10 cellular contexts compared by ENCODE assay signal in genomic region chr10:102657984-102658724, GRCh38. TPM values are rescaled to one million over a fixed set of nuclear protein-coding genes. Genes with fewer than 3 reads are reported as not detected.
DNase-seq lines count a peak whose midpoint lies in the region; ATAC-seq and TF ChIP-seq lines count a peak whose summit lies in the region.
"Had no signal": no experiment of that assay in that cellular context is flagged by ENCODE, and none has a peak within 500 bp of the region (broad histone marks: within the 10 kb centered on the region; RNA-seq: fewer than 3 reads in every experiment).

No MANE protein-coding gene starts in this region.

- H3K4me1 ChIP-seq in foreskin keratinocyte, result no peaks in the 10 kb centered on the region

- DNase-seq in T-helper 1 cell (no peak), immature natural killer cell (no peak), foreskin keratinocyte (no peak)
- no peak for DNase-seq in activated T-helper 1 cell treated with anti-CD3 and anti-CD28 coated beads, Interleukin-12 subunit alpha, Interleukin-12 subunit beta, Interleukin-2, Interleukin-4 antibody, amounts not matched to agents 30 ng/mL and 10 ng/mL and 1 ng/mL, durations not matched to agents 14 hours and 24 hours and 36 hours (ENCODE audit: low spot score)
- DNase-seq in stimulated activated effector memory CD8-positive, alpha-beta T cell treated with anti-CD3 and anti-CD28 coated beads, Interleukin-12 subunit alpha, Interleukin-12 subunit beta, amount 100 ng/mL, for 72 hours (ENCODE audit: low spot score in 2 of 2), result no peak

- H3K27ac ChIP-seq in foreskin keratinocyte, result no peak overlapping the region
- H3K27ac ChIP-seq: hepatocyte had no signal

- H3K27me3 Mint-ChIP-seq in T-helper 1 cell treated with Interleukin-12 subunit alpha and Interleukin-12 subunit beta and Interleukin-4 antibody, amounts not matched to agents 30 μg/mL and 1 μg/mL, for 36 hours (ENCODE audit: low read depth), result no peaks in the 10 kb centered on the region
- H3K27me3 Mint-ChIP-seq in activated T-helper 1 cell treated with anti-CD3 and anti-CD28 coated beads, Interleukin-12 subunit alpha, Interleukin-12 subunit beta, Interleukin-2, Interleukin-4 antibody, amounts not matched to agents 30 ng/mL and 10 ng/mL and 1 ng/mL, durations not matched to agents 14 hours and 24 hours and 36 hours (ENCODE audit: insufficient read depth), result no peaks in the 10 kb centered on the region
- peaks cover 6 to 9% (median 6%) of the 10 kb centered on the region in 3 donors for H3K27me3 Mint-ChIP-seq in immature natural killer cell (ENCODE audit: low read depth in 3 of 3)
- H3K27me3 Mint-ChIP-seq: type B pancreatic cell had no signal

- no peaks in the 10 kb centered on the region for H3K27me3 ChIP-seq in foreskin keratinocyte
- H3K27me3 ChIP-seq: hepatocyte had no signal

- intact Hi-C loops in activated T-helper 1 cell treated with anti-CD3 and anti-CD28 coated beads, Interleukin-12 subunit alpha, Interleukin-12 subunit beta, Interleukin-2, Interleukin-4 antibody, amounts not matched to agents 30 ng/mL and 10 ng/mL and 1 ng/mL, durations not matched to agents 14 hours and 24 hours and 36 hours (cut with micrococcal nuclease), result no loop called here

- no peak for TF ChIP-seq CTCF in foreskin keratinocyte (conservative IDR thresholded peaks at IDR 0.05)

- peaks cover 32% of the 10 kb centered on the region for H3K4me1 Mint-ChIP-seq in T-helper 1 cell treated with Interleukin-12 subunit alpha and Interleukin-12 subunit beta and Interleukin-4 antibody, amounts not matched to agents 30 μg/mL and 1 μg/mL, for 36 hours (ENCODE audit: low read depth)
- H3K4me1 Mint-ChIP-seq in activated T-helper 1 cell treated with anti-CD3 and anti-CD28 coated beads, Interleukin-12 subunit alpha, Interleukin-12 subunit beta, Interleukin-2, Interleukin-4 antibody, amounts not matched to agents 30 ng/mL and 10 ng/mL and 1 ng/mL, durations not matched to agents 14 hours and 24 hours and 36 hours (ENCODE audit: low read depth), result peaks cover 47% of the 10 kb centered on the region
- H3K4me1 Mint-ChIP-seq in immature natural killer cell, result peaks cover 62 to 67% of the 10 kb centered on the region in 2 donors
- H3K4me1 Mint-ChIP-seq in stimulated activated effector memory CD8-positive, alpha-beta T cell treated with anti-CD3 and anti-CD28 coated beads, Interleukin-12 subunit alpha, Interleukin-12 subunit beta, amount 100 ng/mL, for 72 hours, result peaks cover 63% of the 10 kb centered on the region

- peak overlapping the region; percentile 73 for H3K27ac Mint-ChIP-seq in T-helper 1 cell treated with Interleukin-12 subunit alpha and Interleukin-12 subunit beta and Interleukin-4 antibody, amounts not matched to agents 30 μg/mL and 1 μg/mL, for 36 hours
- peak overlapping the region; percentile 52 for H3K27ac Mint-ChIP-seq in activated T-helper 1 cell treated with anti-CD3 and anti-CD28 coated beads, Interleukin-12 subunit alpha, Interleukin-12 subunit beta, Interleukin-2, Interleukin-4 antibody, amounts not matched to agents 30 ng/mL and 10 ng/mL and 1 ng/mL, durations not matched to agents 14 hours and 24 hours and 36 hours
- H3K27ac Mint-ChIP-seq in immature natural killer cell, result peak overlapping the region in 5 of 6 donors; percentile 3 to 74 (median 40)
- peak overlapping the region; percentile 89 for H3K27ac Mint-ChIP-seq in stimulated activated effector memory CD8-positive, alpha-beta T cell treated with anti-CD3 and anti-CD28 coated beads, Interleukin-12 subunit alpha, Interleukin-12 subunit beta, amount 100 ng/mL, for 72 hours

- no peak overlapping the region for H3K4me3 Mint-ChIP-seq in T-helper 1 cell treated with Interleukin-12 subunit alpha and Interleukin-12 subunit beta and Interleukin-4 antibody, amounts not matched to agents 30 μg/mL and 1 μg/mL, for 36 hours
- no peak overlapping the region for H3K4me3 Mint-ChIP-seq in activated T-helper 1 cell treated with anti-CD3 and anti-CD28 coated beads, Interleukin-12 subunit alpha, Interleukin-12 subunit beta, Interleukin-2, Interleukin-4 antibody, amounts not matched to agents 30 ng/mL and 10 ng/mL and 1 ng/mL, durations not matched to agents 14 hours and 24 hours and 36 hours
- no peak overlapping the region for H3K4me3 Mint-ChIP-seq in immature natural killer cell
- no peak overlapping the region for H3K4me3 Mint-ChIP-seq in stimulated activated effector memory CD8-positive, alpha-beta T cell treated with anti-CD3 and anti-CD28 coated beads, Interleukin-12 subunit alpha, Interleukin-12 subunit beta, amount 100 ng/mL, for 72 hours
- H3K4me3 Mint-ChIP-seq: type B pancreatic cell had no signal

- no peak for ATAC-seq in stimulated activated effector memory CD8-positive, alpha-beta T cell treated with anti-CD3 and anti-CD28 coated beads, Interleukin-12 subunit alpha, Interleukin-12 subunit beta, amount 100 ng/mL, for 72 hours
- ATAC-seq in GM18873 (IDR thresholded peaks at IDR 0.05; ENCODE audit: low FRiP score, unreplicated experiment) (no peak), GM19452 (IDR thresholded peaks at IDR 0.05; ENCODE audit: unreplicated experiment) (no peak), foreskin keratinocyte (no peak)

- H3K36me3 Mint-ChIP-seq in T-helper 1 cell treated with Interleukin-12 subunit alpha and Interleukin-12 subunit beta and Interleukin-4 antibody, amounts not matched to agents 30 μg/mL and 1 μg/mL, for 36 hours (ENCODE audit: low read depth), result peaks cover 19% of the 10 kb centered on the region
- peaks cover 33% of the 10 kb centered on the region for H3K36me3 Mint-ChIP-seq in activated T-helper 1 cell treated with anti-CD3 and anti-CD28 coated beads, Interleukin-12 subunit alpha, Interleukin-12 subunit beta, Interleukin-2, Interleukin-4 antibody, amounts not matched to agents 30 ng/mL and 10 ng/mL and 1 ng/mL, durations not matched to agents 14 hours and 24 hours and 36 hours (ENCODE audit: low read depth)
- peaks cover 8 to 17% (median 11%) of the 10 kb centered on the region in 3 donors for H3K36me3 Mint-ChIP-seq in immature natural killer cell
- H3K36me3 Mint-ChIP-seq in stimulated activated effector memory CD8-positive, alpha-beta T cell treated with anti-CD3 and anti-CD28 coated beads, Interleukin-12 subunit alpha, Interleukin-12 subunit beta, amount 100 ng/mL, for 72 hours, result peaks cover 96% of the 10 kb centered on the region

- H3K9me3 Mint-ChIP-seq in T-helper 1 cell treated with Interleukin-12 subunit alpha and Interleukin-12 subunit beta and Interleukin-4 antibody, amounts not matched to agents 30 μg/mL and 1 μg/mL, for 36 hours, result no peaks in the 10 kb centered on the region
- no peaks in the 10 kb centered on the region for H3K9me3 Mint-ChIP-seq in activated T-helper 1 cell treated with anti-CD3 and anti-CD28 coated beads, Interleukin-12 subunit alpha, Interleukin-12 subunit beta, Interleukin-2, Interleukin-4 antibody, amounts not matched to agents 30 ng/mL and 10 ng/mL and 1 ng/mL, durations not matched to agents 14 hours and 24 hours and 36 hours
- no peaks in the 10 kb centered on the region for H3K9me3 Mint-ChIP-seq in immature natural killer cell
- no peaks in the 10 kb centered on the region for H3K9me3 Mint-ChIP-seq in stimulated activated effector memory CD8-positive, alpha-beta T cell treated with anti-CD3 and anti-CD28 coated beads, Interleukin-12 subunit alpha, Interleukin-12 subunit beta, amount 100 ng/mL, for 72 hours
- H3K9me3 Mint-ChIP-seq: type B pancreatic cell had no signal

RNA-seq across cellular contexts. Expression of gene TRIM8, which starts 13.9 kb away (rescaled TPM):
- 108 and 111 TPM in 2 replicates for total RNA-seq in activated T-helper 1 cell treated with anti-CD3 and anti-CD28 coated beads, Interleukin-12 subunit alpha, Interleukin-12 subunit beta, Interleukin-2, Interleukin-4 antibody, amounts not matched to agents 30 ng/mL and 10 ng/mL and 1 ng/mL, durations not matched to agents 14 hours and 24 hours and 36 hours
- polyA plus RNA-seq in immature natural killer cell, result 10 to 100 TPM; 30.5 to 78.8 (median 39.2) TPM
- 57.9 and 65.4 TPM in 2 replicates for total RNA-seq in foreskin keratinocyte
- polyA plus RNA-seq in foreskin keratinocyte, result 59.3 and 62.8 TPM in 2 replicates

RNA-seq across cellular contexts. Expression of gene ARL3, which starts 56.0 kb away (rescaled TPM):
- 6.6 and 6.8 TPM in 2 replicates for total RNA-seq in activated T-helper 1 cell treated with anti-CD3 and anti-CD28 coated beads, Interleukin-12 subunit alpha, Interleukin-12 subunit beta, Interleukin-2, Interleukin-4 antibody, amounts not matched to agents 30 ng/mL and 10 ng/mL and 1 ng/mL, durations not matched to agents 14 hours and 24 hours and 36 hours
- polyA plus RNA-seq in immature natural killer cell, result 1 to 10 TPM; 2.6 to 3.9 (median 3.6) TPM
- 9.3 and 10.0 TPM in 2 replicates for total RNA-seq in foreskin keratinocyte
- 15.4 and 16.2 TPM in 2 replicates for polyA plus RNA-seq in foreskin keratinocyte

RNA-seq across cellular contexts. Expression of gene SFXN2, which starts 56.3 kb away (rescaled TPM):
- 39.5 and 44.0 TPM in 2 replicates for total RNA-seq in activated T-helper 1 cell treated with anti-CD3 and anti-CD28 coated beads, Interleukin-12 subunit alpha, Interleukin-12 subunit beta, Interleukin-2, Interleukin-4 antibody, amounts not matched to agents 30 ng/mL and 10 ng/mL and 1 ng/mL, durations not matched to agents 14 hours and 24 hours and 36 hours
- polyA plus RNA-seq in immature natural killer cell (1 to 10 TPM; 4.9 to 9.6 (median 7.9) TPM), foreskin keratinocyte (6.7 and 8.2 TPM in 2 replicates)
- 11.8 and 14.3 TPM in 2 replicates for total RNA-seq in foreskin keratinocyte
